ENCODE assay signal across 8 cellular contexts in genomic region chr6:14664112-14664592, GRCh38.
DNase-seq lines count a peak whose midpoint lies in the region; ATAC-seq and TF ChIP-seq lines count a peak whose summit lies in the region.

No MANE protein-coding gene starts in this region.

- H3K4me3 Mint-ChIP-seq in natural killer cell, result peak overlapping the region; percentile 61

- H3K56ac ChIP-seq in mesendoderm (ENCODE audit: low read length), result no peak overlapping the region

- no peak overlapping the region for H2BK15ac ChIP-seq in mesendoderm (replicated peaks; ENCODE audit: low read depth)

- H3K79me2 ChIP-seq in PC-9 (ENCODE audit: low read depth) (no peaks in the 10 kb centered on the region), mesendoderm (ENCODE audit: control insufficient read depth, insufficient read depth, low read length) (no peaks in the 10 kb centered on the region)

- peaks cover 14 to 16% of the 10 kb centered on the region in 2 donors for H3K27me3 Mint-ChIP-seq in natural killer cell (ENCODE audit: low read depth in 2 of 2)

- H3K4ac ChIP-seq in mesendoderm (ENCODE audit: low read depth, low read length), result no peak overlapping the region

- H3K9me3 ChIP-seq in PC-9 (ENCODE audit: insufficient read depth, low read depth), result no peaks in the 10 kb centered on the region

- H3K27me3 ChIP-seq in PC-9 (ENCODE audit: insufficient read depth, low read depth) (no peaks in the 10 kb centered on the region), mesendoderm (ENCODE audit: insufficient read depth, low read length, poor library complexity) (no peaks in the 10 kb centered on the region)

- H3K27ac ChIP-seq in PC-9 (peak overlapping the region; percentile 82), mesendoderm (ENCODE audit: low read depth, low read length) (no peak overlapping the region)

- POLR2A ChIA-PET in PC-9 (lab: Charles Lee; ENCODE audit: unreplicated experiment), result no interaction called here

- H3K27ac Mint-ChIP-seq in natural killer cell, result peak overlapping the region; percentile 37 to 79

- DNase-seq in NCI-H2171 treated with DMSO at 0.1 percent for 48 hours (lab: John Stamatoyannopoulos, UW) (peak; percentile 27), NCI-H2171 (lab: John Stamatoyannopoulos, UW) (no peak), PC-9 (no peak), natural killer cell (no peak), mesendoderm (no peak), HCEC 1CT (no peak)

- intact Hi-C loops in PC-9 (cut with micrococcal nuclease; ENCODE audit: unreplicated experiment), result no loop called here
- intact Hi-C loops in natural killer cell (cut with micrococcal nuclease), result no loop called here

- no peaks in the 10 kb centered on the region for H4K20me1 ChIP-seq in PC-9 (ENCODE audit: insufficient read depth)

- H3K4me1 ChIP-seq in PC-9 (replicated peaks; ENCODE audit: insufficient read depth) (peaks cover 46% of the 10 kb centered on the region), mesendoderm (ENCODE audit: control insufficient read depth, low read depth, low read length) (peaks cover 2% of the 10 kb centered on the region)

- H3K9ac ChIP-seq in mesendoderm (ENCODE audit: low read length), result no peak overlapping the region

- H2AFZ ChIP-seq in PC-9, result no peak overlapping the region

- no peak overlapping the region for H3K18ac ChIP-seq in mesendoderm (ENCODE audit: low read length)

- H3K4me2 ChIP-seq in PC-9 (peak overlapping the region; percentile 26), mesendoderm (ENCODE audit: low read length) (no peak overlapping the region)

- no peaks in the 10 kb centered on the region for H3K36me3 ChIP-seq in PC-9 (ENCODE audit: low read depth)
- no peaks in the 10 kb centered on the region for H3K36me3 ChIP-seq in mesendoderm (ENCODE audit: control insufficient read depth, insufficient read depth, low read length)

- H2BK5ac ChIP-seq in mesendoderm (ENCODE audit: low read length), result no peak overlapping the region

- H3K36me3 Mint-ChIP-seq in natural killer cell, result no peaks in the 10 kb centered on the region

- no peak overlapping the region for H4K8ac ChIP-seq in mesendoderm (ENCODE audit: low read depth, low read length)

- H2AK5ac ChIP-seq in mesendoderm (ENCODE audit: low read length), result no peak overlapping the region

- no peak overlapping the region for H3K23ac ChIP-seq in mesendoderm (ENCODE audit: low read length)

- no peaks in the 10 kb centered on the region for H3K79me1 ChIP-seq in mesendoderm (ENCODE audit: low read length)

- H4K5ac ChIP-seq in mesendoderm (ENCODE audit: low read length), result no peak overlapping the region

- no peak for TF ChIP-seq CTCF in PC-9 (conservative IDR thresholded peaks at IDR 0.05)
- no peak for TF ChIP-seq CTCF in natural killer cell (IDR thresholded peaks at IDR 0.05)

- peaks cover 25% of the 10 kb centered on the region; the same call in 1 of the 2 replicates for H3F3A ChIP-seq in PC-9 (ENCODE audit: insufficient read depth, low read depth)

- CTCF ChIA-PET in PC-9 (lab: Charles Lee), result no interaction called here

- no peaks in the 10 kb centered on the region for H3K9me3 Mint-ChIP-seq in natural killer cell

- WGBS in mesendoderm (ENCODE audit: extremely low coverage, insufficient coverage, low lambda C conversion rate), result no CpG with 5 or more reads among the region's 6 CpGs

- H3K9me2 ChIP-seq in PC-9 (ENCODE audit: insufficient read depth), result no peaks in the 10 kb centered on the region

- BruUV-seq in PC-9 (replicated peaks; lab: Mats Ljungman, UMichigan), result no TSS peak

- H2BK120ac ChIP-seq in mesendoderm (ENCODE audit: low read depth, low read length), result no peak overlapping the region

- peaks cover 16 to 18% of the 10 kb centered on the region in 2 donors for H3K4me1 Mint-ChIP-seq in natural killer cell

- H3K4me3 ChIP-seq in PC-9 (no peak overlapping the region), mesendoderm (ENCODE audit: low read length) (no peak overlapping the region)

- ATAC-seq in HG02588 (IDR thresholded peaks at IDR 0.05; ENCODE audit: unreplicated experiment) (peak; percentile 45), natural killer cell (peak; percentile 48 to 55 (median 50)), HG03139 (IDR thresholded peaks at IDR 0.05; ENCODE audit: unreplicated experiment) (no peak)
